16 cellular contexts compared by ENCODE assay signal in genomic region chr4:73189274-73189810, GRCh38.
DNase-seq lines count a peak whose midpoint lies in the region; ATAC-seq and TF ChIP-seq lines count a peak whose summit lies in the region.
"Had no signal": no experiment of that assay in that cellular context is flagged by ENCODE, and none has a peak within 500 bp of the region (broad histone marks: within the 10 kb centered on the region; RNA-seq: fewer than 3 reads in every experiment).

No MANE protein-coding gene starts in this region.

- H3K27me3 ChIP-seq in IMR-90 (ENCODE audit: control insufficient read depth, insufficient read depth, low read length) (no peaks in the 10 kb centered on the region), trophoblast cell (ENCODE audit: insufficient read depth, low read length) (no peaks in the 10 kb centered on the region), ascending aorta (no peaks in the 10 kb centered on the region)

- TF ChIP-seq CTCF in IMR-90 (conservative IDR thresholded peaks at IDR 0.05; ENCODE audit: low read depth, low read length) (no peak), activated B cell treated with CpG ODN at 0.5 μM for 24 hours (IDR thresholded peaks at IDR 0.05) (no peak), choroid plexus epithelial cell (conservative IDR thresholded peaks at IDR 0.05; ENCODE audit: low read depth, low read length) (no peak), ascending aorta (IDR thresholded peaks at IDR 0.05) (no peak)

- peaks cover 24% of the 10 kb centered on the region for H4K20me1 ChIP-seq in IMR-90 (ENCODE audit: insufficient read depth, low read length)

- H4K91ac ChIP-seq in IMR-90 (ENCODE audit: insufficient read depth, low read depth, low read length) (no peak overlapping the region), trophoblast cell (ENCODE audit: low read depth, low read length) (no peak overlapping the region)

- no peak overlapping the region for H3K4ac ChIP-seq in IMR-90 (ENCODE audit: low read depth, low read length)
- peak overlapping the region; percentile 33 for H3K4ac ChIP-seq in trophoblast cell (ENCODE audit: low read depth, low read length)

- H3K4me3 ChIP-seq in IMR-90 (ENCODE audit: insufficient read depth, low read depth, low read length) (no peak overlapping the region), choroid plexus epithelial cell (ENCODE audit: low read depth, low read length) (no peak overlapping the region), trophoblast cell (ENCODE audit: low read depth, low read length) (no peak overlapping the region), ascending aorta (no peak overlapping the region)
- H3K4me3 ChIP-seq: SK-N-MC had no signal

- no peak overlapping the region for H2BK120ac ChIP-seq in IMR-90 (ENCODE audit: low read depth, low read length)
- no peak overlapping the region for H2BK120ac ChIP-seq in trophoblast cell (ENCODE audit: insufficient read depth, low read length, poor library complexity)

- no TSS peak for BruUV-seq in IMR-90 (replicated peaks; lab: Mats Ljungman, UMichigan)

- H3K27ac ChIP-seq in IMR-90 (ENCODE audit: insufficient read depth, low read length) (no peak overlapping the region), trophoblast cell (ENCODE audit: low read depth, low read length) (no peak overlapping the region), ascending aorta (no peak overlapping the region)
- H3K27ac ChIP-seq: C4-2B, SK-N-MC had no signal

- H3K4me1 ChIP-seq in IMR-90 (ENCODE audit: control insufficient read depth, insufficient read depth, low read length) = peaks cover 4% of the 10 kb centered on the region; the same call in 1 of the 2 replicates
- H3K4me1 ChIP-seq in trophoblast cell (ENCODE audit: control insufficient read depth in 1 of 2, insufficient read depth in 2 of 2, low read length in 2 of 2) = no peaks in the 10 kb centered on the region
- no peaks in the 10 kb centered on the region for H3K4me1 ChIP-seq in ascending aorta

- no peak overlapping the region for H3K9ac ChIP-seq in IMR-90 (ENCODE audit: low read depth, low read length)
- H3K9ac ChIP-seq in trophoblast cell (ENCODE audit: low read length) = no peak overlapping the region

- no peak overlapping the region for H3K18ac ChIP-seq in IMR-90 (ENCODE audit: low read depth, low read length)
- H3K18ac ChIP-seq in trophoblast cell (ENCODE audit: low read length) = no peak overlapping the region

- no peaks in the 10 kb centered on the region for H3K9me3 ChIP-seq in IMR-90 (ENCODE audit: control insufficient read depth, insufficient read depth, low read length)
- no peaks in the 10 kb centered on the region for H3K9me3 ChIP-seq in trophoblast cell (ENCODE audit: insufficient read depth, low read depth, low read length)
- no peaks in the 10 kb centered on the region for H3K9me3 ChIP-seq in ascending aorta

- H4K8ac ChIP-seq in IMR-90 (ENCODE audit: low read depth in 2 of 2, low read length in 2 of 2) (no peak overlapping the region), trophoblast cell (ENCODE audit: low read depth, low read length) (no peak overlapping the region)

- no peak overlapping the region for H3K4me3 Mint-ChIP-seq in activated B cell treated with CpG ODN at 0.5 μM for 24 hours
- H3K4me3 Mint-ChIP-seq: H9 had no signal

- H3K9me3 Mint-ChIP-seq in activated B cell treated with CpG ODN at 0.5 μM for 24 hours = peaks cover 2% of the 10 kb centered on the region
- H3K9me3 Mint-ChIP-seq: H9 had no signal

- 87% methylated on average over 3 of the region's 9 CpGs; no CpG with 5 or more reads in 1 of the 2 experiments for WGBS in IMR-90 (ENCODE audit: extremely low coverage in 2 of 2, insufficient read length in 1 of 2), 2 experiments
- WGBS in trophoblast cell (ENCODE audit: extremely low coverage, insufficient coverage, insufficient read length) = 100% methylated on average over 1 of the region's 9 CpGs

- no peak overlapping the region for H3K23ac ChIP-seq in IMR-90 (ENCODE audit: low read depth, low read length)
- no peak overlapping the region for H3K23ac ChIP-seq in trophoblast cell (ENCODE audit: low read length)

- H2BK5ac ChIP-seq in IMR-90 (ENCODE audit: low read depth, low read length, poor library complexity, severe bottlenecking) (no peak overlapping the region), trophoblast cell (ENCODE audit: low read depth, low read length, poor library complexity) (no peak overlapping the region)

- DNase-seq in IMR-90 (peak; percentile 20), activated B cell treated with CpG ODN at 0.5 μM for 24 hours (no peak), choroid plexus epithelial cell (ENCODE audit: low read depth) (peak; percentile 26), trophoblast cell (peak; percentile 68 to 85), NCI-H146 (lab: John Stamatoyannopoulos, UW) (no peak), ascending aorta (ENCODE audit: low spot score in 2 of 2) (no peak)
- no peak for DNase-seq in activated naive CD4-positive, alpha-beta T cell treated with anti-CD3 and anti-CD28 coated beads, Interleukin-2, amount 50 U/mL, for 16 hours
- DNase-seq: AML-193, DMS79 treated with DMSO at 0.1 percent for 48 hours, H9, NCI-H1092 treated with DMSO at 0.1 percent for 48 hours, NCI-H2081 treated with DMSO at 0.1 percent for 48 hours, NCI-H748 treated with DMSO at 0.1 percent for 48 hours had no signal

- H3K9me1 ChIP-seq in IMR-90 (ENCODE audit: insufficient read depth, low read length) = peaks cover 3% of the 10 kb centered on the region; the same call in 1 of the 2 replicates

- H3K79me1 ChIP-seq in IMR-90 (ENCODE audit: low read depth in 1 of 2, low read length in 2 of 2) (peaks cover 3 to 34% of the 10 kb centered on the region in 2 experiments), trophoblast cell (ENCODE audit: low read length) (no peaks in the 10 kb centered on the region)

- H2AFZ ChIP-seq in IMR-90 (replicated peaks; ENCODE audit: low read length, poor library complexity) (no peak overlapping the region), trophoblast cell (ENCODE audit: insufficient read depth, low read length, poor library complexity) (no peak overlapping the region)

- H3K56ac ChIP-seq in IMR-90 (ENCODE audit: extremely low read depth, insufficient read depth, low read length) = no peak overlapping the region

- peak overlapping the region; percentile 30 for H3K27ac Mint-ChIP-seq in activated B cell treated with CpG ODN at 0.5 μM for 24 hours

- H2AK5ac ChIP-seq in IMR-90 (ENCODE audit: low read depth, low read length) = no peak overlapping the region
- H2AK5ac ChIP-seq in trophoblast cell (ENCODE audit: low read length) = no peak overlapping the region

- H3K36me3 ChIP-seq in IMR-90 (ENCODE audit: control insufficient read depth, insufficient read depth, low read length) = 0 out of 2 replicates have a peak, but pooled peaks cover 2% of the 10 kb centered on the region
- H3K36me3 ChIP-seq in trophoblast cell (ENCODE audit: control insufficient read depth in 1 of 2, insufficient read depth in 2 of 2, low read length in 2 of 2) = no peaks in the 10 kb centered on the region
- H3K36me3 ChIP-seq in ascending aorta = no peaks in the 10 kb centered on the region

- peaks cover 18% of the 10 kb centered on the region for H3K36me3 Mint-ChIP-seq in activated B cell treated with CpG ODN at 0.5 μM for 24 hours (ENCODE audit: low read depth)

- no peak overlapping the region for H2BK20ac ChIP-seq in IMR-90 (ENCODE audit: low read depth, low read length)

- H3K79me2 ChIP-seq in trophoblast cell (ENCODE audit: control insufficient read depth, insufficient read depth, low read length, poor library complexity) = no peaks in the 10 kb centered on the region

- H3K14ac ChIP-seq in IMR-90 (replicated peaks; ENCODE audit: low read depth, low read length) (no peak overlapping the region), trophoblast cell (ENCODE audit: low read length) (no peak overlapping the region)

- H2AK9ac ChIP-seq in IMR-90 (replicated peaks; ENCODE audit: low read depth, low read length, poor library complexity) = no peak overlapping the region

- H3K27me3 Mint-ChIP-seq in activated B cell treated with CpG ODN at 0.5 μM for 24 hours = no peaks in the 10 kb centered on the region

- no peak for TF ChIP-seq RAD21 in IMR-90 (IDR thresholded peaks at IDR 0.05; ENCODE audit: low read length)

- no peak overlapping the region for H4K5ac ChIP-seq in IMR-90 (ENCODE audit: low read depth, low read length)

- intact Hi-C loops in IMR-90 (cut with micrococcal nuclease) (no loop called here), activated B cell treated with CpG ODN at 0.5 μM for 24 hours (cut with micrococcal nuclease) (no loop called here), ascending aorta (cut with DNase I) (no loop called here)

- CTCF ChIA-PET in IMR-90 (lab: Yijun Ruan, JAX) = interaction anchor here (0.9 kb wide), 1 partner anchor 53 kb away, joined by 3 read pairs; no protein-coding TSS in a partner anchor
- CTCF ChIA-PET in activated B cell treated with CpG ODN at 0.5 μM for 24 hours (lab: Charles Lee) = no interaction called here

- H3K4me1 Mint-ChIP-seq in activated B cell treated with CpG ODN at 0.5 μM for 24 hours = peaks cover 43% of the 10 kb centered on the region
- H3K4me1 Mint-ChIP-seq: H9 had no signal

- no peak overlapping the region for H2BK12ac ChIP-seq in trophoblast cell (ENCODE audit: low read length)

- peak overlapping the region; percentile 59 for H4K12ac ChIP-seq in trophoblast cell (ENCODE audit: low read depth, low read length)

- ATAC-seq in IMR-90 (ENCODE audit: low read depth) = no peak
- no peak for ATAC-seq in activated B cell treated with CpG ODN at 0.5 μM for 24 hours (ENCODE audit: low read depth)
- no peak for ATAC-seq in GM19395 (IDR thresholded peaks at IDR 0.05; ENCODE audit: unreplicated experiment)

- H2BK15ac ChIP-seq in IMR-90 (ENCODE audit: low read depth, low read length) = no peak overlapping the region

- TF ChIP-seq POLR2A in IMR-90 (IDR thresholded peaks at IDR 0.05; ENCODE audit: low read depth, low read length) = no peak

- POLR2A ChIA-PET in IMR-90 (lab: Charles Lee; ENCODE audit: unreplicated experiment) = no interaction called here
- POLR2A ChIA-PET in activated B cell treated with CpG ODN at 0.5 μM for 24 hours (lab: Charles Lee) = no interaction called here

- dilution Hi-C loops in IMR-90 (cut with HindIII; ENCODE audit: low sequenced_read_pairs, unreplicated experiment) = no loop called here

- H3K4me2 ChIP-seq in IMR-90 (ENCODE audit: low read depth, low read length) = no peak overlapping the region
- no peak overlapping the region for H3K4me2 ChIP-seq in trophoblast cell (ENCODE audit: low read length)

- in situ Hi-C loops in IMR-90 (cut with MboI; ENCODE audit: low sequenced_read_pairs) = no loop called here

TF ChIP-seq in IMR-90, 13 proteins besides CTCF, POLR2A, EP300 and RAD21 (continues in another document):
- no peak for TF ChIP-seq RCOR1 (IDR thresholded peaks at IDR 0.05; ENCODE audit: insufficient replicate concordance, low read length)
- no peak for TF ChIP-seq RFX5 (IDR thresholded peaks at IDR 0.05; ENCODE audit: low read depth, low read length)
- no peak for TF ChIP-seq MXI1 (IDR thresholded peaks at IDR 0.05; ENCODE audit: borderline replicate concordance, low read depth, low read length)
- no peak for TF ChIP-seq NFE2L2 (IDR thresholded peaks at IDR 0.05; ENCODE audit: low read depth, low read length)
- no peak for TF ChIP-seq MAFK (IDR thresholded peaks at IDR 0.05; ENCODE audit: low read depth, low read length)
- TF ChIP-seq FOS (IDR thresholded peaks at IDR 0.05; ENCODE audit: low read depth, low read length) = no peak

Comparison
In these comparisons a context has a peak if more than half of its experiments do, and no peak if none do; other contexts are left out.
1. DNase-seq: peak in IMR-90 (single experiment), choroid plexus epithelial cell (single experiment) and trophoblast cell (2 of 2); none in activated B cell treated with CpG ODN at 0.5 μM for 24 hours (single experiment), activated naive CD4-positive, alpha-beta T cell treated with anti-CD3 and anti-CD28 coated beads, Interleukin-2, amount 50 U/mL, for 16 hours (single experiment), NCI-H146 (single experiment) and ascending aorta (0 of 2).